Comparison of ENCODE assay signal across 10 cellular contexts in the genomic region with DNA sequence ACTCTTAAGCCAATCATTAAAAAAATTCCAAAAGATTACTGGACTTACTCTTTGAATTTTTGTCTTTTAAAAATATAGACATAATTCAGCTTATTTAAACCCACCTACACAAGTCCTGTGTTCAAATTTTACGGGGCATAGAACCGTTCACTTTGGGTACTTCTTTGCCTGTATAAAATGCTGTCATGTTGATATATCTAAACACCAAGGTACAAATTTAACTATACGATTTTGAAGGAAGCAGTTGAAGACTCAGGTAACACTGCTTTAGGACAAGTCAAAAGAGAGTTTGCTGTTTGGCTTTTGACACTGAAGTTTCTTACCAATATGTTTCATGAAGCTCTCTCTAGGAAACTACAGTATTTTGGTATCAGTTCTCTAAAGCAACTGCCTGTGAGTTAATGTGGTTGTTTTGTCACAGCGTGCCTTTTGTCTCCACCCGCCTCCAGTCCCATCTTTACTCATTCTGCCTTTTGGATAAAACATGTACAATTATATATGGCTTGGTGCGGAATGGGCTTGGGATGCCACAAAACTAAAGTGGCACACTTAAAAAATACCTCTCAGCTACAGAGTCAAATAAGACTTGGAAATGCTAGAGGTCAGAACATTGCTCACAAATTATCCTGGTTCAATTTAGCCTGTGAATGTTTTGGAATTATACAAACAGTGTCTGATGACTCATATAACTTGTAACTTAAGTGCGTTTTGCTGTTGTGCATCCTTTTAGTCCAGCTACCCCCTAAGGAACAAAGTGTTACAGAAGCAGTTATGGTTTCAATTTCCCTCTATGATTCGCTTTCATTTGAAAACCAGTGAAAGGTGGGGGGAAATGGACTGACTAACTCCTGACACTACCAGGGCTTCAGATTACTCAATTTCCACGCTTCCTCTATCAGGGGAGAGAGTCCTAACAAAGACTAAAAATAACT. TPM values are rescaled to one million over a fixed set of nuclear protein-coding genes. Genes with fewer than 3 reads are reported as not detected.
DNase-seq lines count a peak whose midpoint lies in the region; ATAC-seq and TF ChIP-seq lines count a peak whose summit lies in the region.
"Had no signal": no experiment of that assay in that cellular context is flagged by ENCODE, and none has a peak within 500 bp of the region (broad histone marks: within the 10 kb centered on the region; RNA-seq: fewer than 3 reads in every experiment).

No MANE protein-coding gene starts in this region.

- H3K9me3 ChIP-seq in T-helper 17 cell (ENCODE audit: control insufficient read depth, low read length, poor library complexity, severe bottlenecking), result no peaks in the 10 kb centered on the region

- H3K4me1 Mint-ChIP-seq in T-helper 17 cell, result peaks cover 2% of the 10 kb centered on the region

- DNase-seq in NCI-H748 (lab: John Stamatoyannopoulos, UW; ENCODE audit: unreplicated experiment) (peak; percentile 36), foreskin fibroblast (peak; percentile 93 to 94), T-helper 17 cell (no peak), caudate nucleus (lab: John Stamatoyannopoulos, UW) (no peak), GF-D8 (lab: John Stamatoyannopoulos, UW) (no peak)
- no peak for DNase-seq in activated CD4-positive, alpha-beta T cell treated with anti-CD3 and anti-CD28 coated beads, Interleukin-2, amount 50 U/mL, for 48 hours

- H3K27me3 Mint-ChIP-seq in T-helper 17 cell, result peaks cover 14% of the 10 kb centered on the region

- H3K27ac Mint-ChIP-seq in T-helper 17 cell, result no peak overlapping the region

- no peak for TF ChIP-seq CTCF in foreskin fibroblast (IDR thresholded peaks at IDR 0.05; ENCODE audit: low read depth, low read length)

- no peaks in the 10 kb centered on the region for H3K36me3 Mint-ChIP-seq in T-helper 17 cell (ENCODE audit: low read depth)

- H3K27ac ChIP-seq in caudate nucleus (ENCODE audit: low read depth, low read length), result no peak overlapping the region
- H3K27ac ChIP-seq: SK-N-MC had no signal

- H3K4me3 ChIP-seq in foreskin fibroblast (ENCODE audit: low read depth in 1 of 2, low read length in 2 of 2), result peak overlapping the region in 1 of 2 donors; percentile 19
- H3K4me3 ChIP-seq: SK-N-MC had no signal

- no peak overlapping the region for H3K4me3 Mint-ChIP-seq in T-helper 17 cell

- ATAC-seq in GM18520 (IDR thresholded peaks at IDR 0.05; ENCODE audit: unreplicated experiment) (peak; percentile 80), HG02678 (IDR thresholded peaks at IDR 0.05; ENCODE audit: unreplicated experiment) (peak; percentile 80), T-helper 17 cell (no peak)

RNA-seq across cellular contexts. Expression of a gene that starts 38.7 kb away (rescaled TPM):
- not detected for total RNA-seq in T-helper 17 cell
- total RNA-seq: mononuclear cell had no signal

Comparison
In these comparisons a context has a peak if more than half of its experiments do, and no peak if none do; other contexts are left out.
1. DNase-seq: peak in NCI-H748 (single experiment) and foreskin fibroblast (2 of 2); none in activated CD4-positive, alpha-beta T cell treated with anti-CD3 and anti-CD28 coated beads, Interleukin-2, amount 50 U/mL, for 48 hours (0 of 2), T-helper 17 cell (0 of 3), caudate nucleus (0 of 61) and GF-D8 (single experiment).